In genomic region chr9:91858670-91859030, GRCh38 we compare ENCODE assay signal across 11 cellular contexts.
"Had no signal": no experiment of that assay in that cellular context is flagged by ENCODE, and none has a peak within 500 bp of the region (broad histone marks: within the 10 kb centered on the region; RNA-seq: fewer than 3 reads in every experiment).

No MANE protein-coding gene starts in this region.

- H3K4me1 Mint-ChIP-seq: activated T-helper 17 cell treated with anti-CD3 and anti-CD28 coated beads, Interleukin-2, amount 50 U/mL, for 72 hours had no signal

- H3K4me3 ChIP-seq: left ventricle myocardium inferior, ovary, skin epidermis, testis had no signal

- H3K27ac ChIP-seq: left ventricle myocardium inferior, ovary, skin epidermis, testis had no signal

- H3K4me3 Mint-ChIP-seq: activated T-helper 17 cell treated with anti-CD3 and anti-CD28 coated beads, Interleukin-2, amount 50 U/mL, for 72 hours; natural killer cell treated with Interleukin-12 subunit alpha and Interleukin-12 subunit beta and Interleukin-15 and Interleukin-18, amount 100 ng/mL, for 72 hours; stimulated activated naive CD8-positive, alpha-beta T cell treated with anti-CD3 and anti-CD28 coated beads, Interleukin-15, Interleukin-2, amounts not matched to agents 100 ng/mL and 50 ng/mL, for 24 hours had no signal

- H3K9me3 ChIP-seq: left ventricle myocardium inferior, ovary, testis had no signal

- H3K27ac Mint-ChIP-seq: activated T-helper 17 cell treated with anti-CD3 and anti-CD28 coated beads, Interleukin-2, amount 50 U/mL, for 72 hours; natural killer cell treated with Interleukin-12 subunit alpha and Interleukin-12 subunit beta and Interleukin-15 and Interleukin-18, amount 100 ng/mL, for 72 hours; stimulated activated naive CD8-positive, alpha-beta T cell treated with anti-CD3 and anti-CD28 coated beads, Interleukin-15, Interleukin-2, amounts not matched to agents 100 ng/mL and 50 ng/mL, for 24 hours had no signal

- H3K36me3 Mint-ChIP-seq: natural killer cell treated with Interleukin-12 subunit alpha and Interleukin-12 subunit beta and Interleukin-15 and Interleukin-18, amount 100 ng/mL, for 72 hours had no signal

- ATAC-seq: activated CD4-positive, CD25-positive, alpha-beta regulatory T cell treated with anti-CD3 and anti-CD28 coated beads, Interleukin-2, amount 50 U/mL, for 24 hours; activated T-helper 17 cell treated with anti-CD3 and anti-CD28 coated beads, Interleukin-2, amount 50 U/mL, for 72 hours; natural killer cell treated with Interleukin-12 subunit alpha and Interleukin-12 subunit beta and Interleukin-15 and Interleukin-18, amount 100 ng/mL, for 72 hours had no signal

- H3K4me1 ChIP-seq: left ventricle myocardium inferior, testis had no signal

- DNase-seq: activated naive CD4-positive, alpha-beta T cell treated with Interleukin-2 at 50 U/mL for 16 hours; anterior cingulate cortex; hypothalamus; left ventricle myocardium inferior; ovary; testis had no signal

- H3K27me3 Mint-ChIP-seq: stimulated activated naive CD8-positive, alpha-beta T cell treated with anti-CD3 and anti-CD28 coated beads, Interleukin-15, Interleukin-2, amounts not matched to agents 100 ng/mL and 50 ng/mL, for 24 hours had no signal

- H3K27me3 ChIP-seq: ovary, testis had no signal

- H3K9me3 Mint-ChIP-seq: activated T-helper 17 cell treated with anti-CD3 and anti-CD28 coated beads, Interleukin-2, amount 50 U/mL, for 72 hours; natural killer cell treated with Interleukin-12 subunit alpha and Interleukin-12 subunit beta and Interleukin-15 and Interleukin-18, amount 100 ng/mL, for 72 hours; stimulated activated naive CD8-positive, alpha-beta T cell treated with anti-CD3 and anti-CD28 coated beads, Interleukin-15, Interleukin-2, amounts not matched to agents 100 ng/mL and 50 ng/mL, for 24 hours had no signal

- H3K36me3 ChIP-seq: left ventricle myocardium inferior, ovary had no signal
